ENCODE assay signal across 20 cellular contexts in genomic region chr12:32196250-32197198, GRCh38.
DNase-seq lines count a peak whose midpoint lies in the region; ATAC-seq, FAIRE-seq and TF ChIP-seq lines count a peak whose summit lies in the region.
"Had no signal": no experiment of that assay in that cellular context is flagged by ENCODE, and none has a peak within 500 bp of the region (broad histone marks: within the 10 kb centered on the region; RNA-seq: fewer than 3 reads in every experiment).

No MANE protein-coding gene starts in this region.

- H3K4me3 Mint-ChIP-seq in activated CD4-positive, alpha-beta memory T cell treated with anti-CD3 and anti-CD28 coated beads for 36 hours = no peak overlapping the region
- no peak overlapping the region for H3K4me3 Mint-ChIP-seq in activated CD4-positive, alpha-beta memory T cell treated with anti-CD3 and anti-CD28 coated beads, Interleukin-2, amount 10 ng/mL, durations not matched to agents 7 days and 5 days
- H3K4me3 Mint-ChIP-seq in MCF 10A (ENCODE audit: unreplicated experiment) = no peak overlapping the region

- H3K79me2 ChIP-seq in ACC112 (ENCODE audit: control insufficient read depth, insufficient read depth, low read length, unreplicated experiment) = peaks cover 3% of the 10 kb centered on the region
- no peaks in the 10 kb centered on the region for H3K79me2 ChIP-seq in K562 (ENCODE audit: control insufficient read depth, insufficient read depth, low read length)

- no peaks in the 10 kb centered on the region for H3K9me1 ChIP-seq in K562 (ENCODE audit: control insufficient read depth, insufficient read depth, low read length)

- H3K4me3 ChIP-seq in ACC112 (ENCODE audit: low read depth, low read length) = no peak overlapping the region
- no peak overlapping the region for H3K4me3 ChIP-seq in K562
- H3K4me3 ChIP-seq: GM23248, PC-9 had no signal

- BruUV-seq in K562 (replicated peaks; lab: Mats Ljungman, UMichigan) (no TSS peak), MCF 10A (replicated peaks; lab: Mats Ljungman, UMichigan) (no TSS peak)

- peaks cover 13% of the 10 kb centered on the region for H3K4me1 Mint-ChIP-seq in activated CD4-positive, alpha-beta memory T cell treated with anti-CD3 and anti-CD28 coated beads for 36 hours (ENCODE audit: low read depth)
- peaks cover 13% of the 10 kb centered on the region for H3K4me1 Mint-ChIP-seq in activated CD4-positive, alpha-beta memory T cell treated with anti-CD3 and anti-CD28 coated beads, Interleukin-2, amount 10 ng/mL, durations not matched to agents 7 days and 5 days
- peaks cover 8% of the 10 kb centered on the region for H3K4me1 Mint-ChIP-seq in MCF 10A (ENCODE audit: insufficient read depth, unreplicated experiment)

- TF ChIP-seq RAD21 in K562 (CRISPR knock-in tag; conservative IDR thresholded peaks at IDR 0.05 in 1 of 2, IDR thresholded peaks at IDR 0.05 in 1 of 2) = no peak

- H3K4me1 ChIP-seq in ACC112 (ENCODE audit: control insufficient read depth, insufficient read depth, low read length, unreplicated experiment) = peaks cover 21% of the 10 kb centered on the region
- H3K4me1 ChIP-seq in K562 (replicated peaks in 1 of 2; ENCODE audit: control insufficient read depth in 2 of 2, insufficient read depth in 2 of 2, low read length in 2 of 2) = no peaks in the 10 kb centered on the region

- H3K36me3 ChIP-seq in ACC112 (ENCODE audit: insufficient read depth, low read length) = peaks cover 11% of the 10 kb centered on the region; the same call in 1 of the 2 replicates
- no peaks in the 10 kb centered on the region for H3K36me3 ChIP-seq in K562 (ENCODE audit: control insufficient read depth, insufficient read depth, low read length)

- no peak for FAIRE-seq in K562 (lab: Jason Lieb, UNC)
- FAIRE-seq: G401.6 had no signal

- no peak for TF ChIP-seq POLR2A in K562 (conservative IDR thresholded peaks at IDR 0.05)

- H4K20me1 ChIP-seq in K562 (replicated peaks; ENCODE audit: control insufficient read depth, insufficient read depth, low read length) = no peaks in the 10 kb centered on the region

- TF ChIP-seq EP300 in K562 (IDR thresholded peaks at IDR 0.05; ENCODE audit: low read length) = no peak

- no peak overlapping the region for H3K4me2 ChIP-seq in K562 (ENCODE audit: insufficient read depth, low read length)
- H3K4me2 ChIP-seq: PC-9 had no signal

- H3K36me3 Mint-ChIP-seq in activated CD4-positive, alpha-beta memory T cell treated with anti-CD3 and anti-CD28 coated beads for 36 hours = peaks cover 10% of the 10 kb centered on the region
- peaks cover 8% of the 10 kb centered on the region for H3K36me3 Mint-ChIP-seq in activated CD4-positive, alpha-beta memory T cell treated with anti-CD3 and anti-CD28 coated beads, Interleukin-2, amount 10 ng/mL, durations not matched to agents 7 days and 5 days (ENCODE audit: low read depth)
- H3K36me3 Mint-ChIP-seq in MCF 10A (ENCODE audit: insufficient read depth, unreplicated experiment) = no peaks in the 10 kb centered on the region

- in situ Hi-C loops in K562 (cut with MboI) = no loop called here

- H3K9me3 ChIP-seq in K562 (replicated peaks; ENCODE audit: control insufficient read depth, insufficient read depth, low read depth, low read length) = peaks cover 4% of the 10 kb centered on the region; the same call in 1 of the 2 replicates

- peaks cover 33% of the 10 kb centered on the region for H3K9me3 Mint-ChIP-seq in activated CD4-positive, alpha-beta memory T cell treated with anti-CD3 and anti-CD28 coated beads for 36 hours
- peaks cover 29% of the 10 kb centered on the region for H3K9me3 Mint-ChIP-seq in activated CD4-positive, alpha-beta memory T cell treated with anti-CD3 and anti-CD28 coated beads, Interleukin-2, amount 10 ng/mL, durations not matched to agents 7 days and 5 days
- H3K9me3 Mint-ChIP-seq in MCF 10A (ENCODE audit: unreplicated experiment) = peaks cover 8% of the 10 kb centered on the region

- H2AFZ ChIP-seq in ACC112 (ENCODE audit: low read length, unreplicated experiment) = no peak overlapping the region
- H2AFZ ChIP-seq in K562 (ENCODE audit: low read depth, low read length) = no peak overlapping the region
- H2AFZ ChIP-seq: GM23248, PC-9 had no signal

- H3K27ac Mint-ChIP-seq in activated CD4-positive, alpha-beta memory T cell treated with anti-CD3 and anti-CD28 coated beads for 36 hours = no peak overlapping the region
- no peak overlapping the region for H3K27ac Mint-ChIP-seq in activated CD4-positive, alpha-beta memory T cell treated with anti-CD3 and anti-CD28 coated beads, Interleukin-2, amount 10 ng/mL, durations not matched to agents 7 days and 5 days
- no peak overlapping the region for H3K27ac Mint-ChIP-seq in MCF 10A (ENCODE audit: low read depth, unreplicated experiment)

- peak; percentile 50 for ATAC-seq in HG02870 (IDR thresholded peaks at IDR 0.05; ENCODE audit: unreplicated experiment)
- no peak for ATAC-seq in K562
- no peak for ATAC-seq in HG03432 (IDR thresholded peaks at IDR 0.05; ENCODE audit: unreplicated experiment)
- no peak for ATAC-seq in GM19324 (IDR thresholded peaks at IDR 0.05; ENCODE audit: low FRiP score, unreplicated experiment)
- ATAC-seq: HCT116 had no signal

- POLR2A ChIA-PET in activated CD4-positive, alpha-beta memory T cell treated with anti-CD3 and anti-CD28 coated beads for 36 hours (lab: Charles Lee) = interaction anchor here (1.3 kb wide), 1 partner anchor 61 kb away, joined by 3 read pairs; no protein-coding TSS in a partner anchor
- POLR2A ChIA-PET in activated CD4-positive, alpha-beta memory T cell treated with anti-CD3 and anti-CD28 coated beads, Interleukin-2, amount 10 ng/mL, durations not matched to agents 7 days and 5 days (lab: Charles Lee) = no interaction called here
- POLR2A ChIA-PET in K562 (lab: Yijun Ruan, JAX) = interaction anchor here (0.7 kb wide), 1 partner anchor 45 kb away, joined by 4 read pairs; no protein-coding TSS in a partner anchor
- POLR2A ChIA-PET in MCF 10A (lab: Yijun Ruan, JAX) = interaction anchor here (0.7 kb wide), 2 partner anchors 12 to 1194 kb away, joined by 3 read pairs; no protein-coding TSS in a partner anchor

- CTCF ChIA-PET in activated CD4-positive, alpha-beta memory T cell treated with anti-CD3 and anti-CD28 coated beads for 36 hours (lab: Charles Lee) = no interaction called here
- CTCF ChIA-PET in activated CD4-positive, alpha-beta memory T cell treated with anti-CD3 and anti-CD28 coated beads, Interleukin-2, amount 10 ng/mL, durations not matched to agents 7 days and 5 days (lab: Charles Lee) = no interaction called here
- CTCF ChIA-PET in K562 (lab: Yijun Ruan, JAX; ENCODE audit: low intra/inter-chr PET ratio) = no interaction called here
- CTCF ChIA-PET in MCF 10A (lab: Yijun Ruan, JAX) = interaction anchor here (0.6 kb wide), 2 partner anchors 272 to 326 kb away, joined by 3 to 4 read pairs; no protein-coding TSS in a partner anchor

- intact Hi-C loops in activated CD4-positive, alpha-beta memory T cell treated with anti-CD3 and anti-CD28 coated beads for 36 hours (cut with micrococcal nuclease) = loop anchor here (1.0 to 5.0 kb wide), 2 partner anchors 61 to 62 kb away; no protein-coding TSS in a partner anchor
- intact Hi-C loops in K562 (cut with micrococcal nuclease) = no loop called here
- intact Hi-C loops in MCF 10A (cut with micrococcal nuclease) = loop anchor here (5.0 kb wide), 1 partner anchor 89 kb away; the partner anchor contains the start of gene BICD1

- WGBS in K562 (ENCODE audit: insufficient coverage, low coverage, missing lambda C conversion rate) = 45% methylated on average over 6 of the region's 6 CpGs

- peak; percentile 17 for DNase-seq in activated CD4-positive, alpha-beta memory T cell treated with anti-CD3 and anti-CD28 coated beads for 36 hours
- no peak for DNase-seq in activated CD4-positive, alpha-beta memory T cell treated with anti-CD3 and anti-CD28 coated beads, Interleukin-2, amount 10 ng/mL, durations not matched to agents 7 days and 5 days
- DNase-seq in K562 (ENCODE audit: extremely low read depth in 1 of 4, low spot score in 3 of 4) = no peak
- DNase-seq in MCF 10A (ENCODE audit: unreplicated experiment) = no peak
- DNase-seq: C1 segment of cervical spinal cord, DND-41, Karpas-422, MM.1S, NCI-H1092 treated with DMSO at 0.1 percent for 48 hours, NCI-H2081 treated with DMSO at 0.1 percent for 48 hours, NCI-H510A, NCI-H774, PC-9 had no signal

- H3K27me3 ChIP-seq in ACC112 (ENCODE audit: insufficient read depth, low read length) (no peaks in the 10 kb centered on the region), K562 (ENCODE audit: control insufficient read depth in 2 of 2, insufficient read depth in 2 of 2, low read length in 2 of 2) (no peaks in the 10 kb centered on the region)

- TF ChIP-seq CTCF in K562 (IDR thresholded peaks at IDR 0.05 in 2 of 3, conservative IDR thresholded peaks at IDR 0.05 in 1 of 3; ENCODE audit: insufficient read depth in 2 of 3, low read depth in 1 of 3, low read length in 3 of 3) (no peak), MCF 10A (IDR thresholded peaks at IDR 0.05; ENCODE audit: unreplicated experiment) (no peak)

- no peak overlapping the region for H3K9ac ChIP-seq in K562 (ENCODE audit: insufficient read depth in 1 of 2, low read depth in 2 of 2, low read length in 2 of 2)
- H3K9ac ChIP-seq: GM23248 had no signal

- peak overlapping the region; percentile 74 for H3K27ac ChIP-seq in ACC112 (ENCODE audit: low read depth, low read length)
- no peak overlapping the region for H3K27ac ChIP-seq in K562 (ENCODE audit: extremely low read depth, low read depth, low read length)
- H3K27ac ChIP-seq: GM23248, PC-9 had no signal

- H3K27me3 Mint-ChIP-seq in activated CD4-positive, alpha-beta memory T cell treated with anti-CD3 and anti-CD28 coated beads for 36 hours = no peaks in the 10 kb centered on the region
- H3K27me3 Mint-ChIP-seq in activated CD4-positive, alpha-beta memory T cell treated with anti-CD3 and anti-CD28 coated beads, Interleukin-2, amount 10 ng/mL, durations not matched to agents 7 days and 5 days = no peaks in the 10 kb centered on the region
- no peaks in the 10 kb centered on the region for H3K27me3 Mint-ChIP-seq in MCF 10A (ENCODE audit: insufficient read depth, unreplicated experiment)

TF ChIP-seq in K562, 482 proteins besides CTCF, POLR2A, EP300 and RAD21:
- TF ChIP-seq ZNF146 (CRISPR knock-in tag; IDR thresholded peaks at IDR 0.05; ENCODE audit: unreplicated experiment) = peak; percentile 85
- TF ChIP-seq ZNF263 (CRISPR knock-in tag; IDR thresholded peaks at IDR 0.05; ENCODE audit: borderline replicate concordance) = no peak
